ENCODE assay signal across 28 cellular contexts in genomic region chr21:23307065-23307464, GRCh38.
"Had no signal": no experiment of that assay in that cellular context is flagged by ENCODE, and none has a peak within 500 bp of the region (broad histone marks: within the 10 kb centered on the region; RNA-seq: fewer than 3 reads in every experiment).

No MANE protein-coding gene starts in this region.

- H3K36me3 ChIP-seq: colonic mucosa, esophagus muscularis mucosa, esophagus squamous epithelium, gastrocnemius medialis, gastroesophageal sphincter, heart left ventricle, heart right ventricle had no signal

- H3K4me3 ChIP-seq: colonic mucosa, coronary artery, dorsolateral prefrontal cortex, esophagus muscularis mucosa, esophagus squamous epithelium, gastrocnemius medialis, gastroesophageal sphincter, heart left ventricle, heart right ventricle had no signal

- H3K9me3 ChIP-seq: colonic mucosa, esophagus muscularis mucosa, esophagus squamous epithelium, gastrocnemius medialis, gastroesophageal sphincter had no signal

- H3K4me1 ChIP-seq: colonic mucosa, esophagus muscularis mucosa, esophagus squamous epithelium, foreskin keratinocyte, gastrocnemius medialis, gastroesophageal sphincter, heart left ventricle, heart right ventricle had no signal

- H3K27me3 ChIP-seq: colonic mucosa, dorsolateral prefrontal cortex, esophagus muscularis mucosa, esophagus squamous epithelium, foreskin keratinocyte, gastrocnemius medialis, gastroesophageal sphincter, heart left ventricle, heart right ventricle had no signal

- ATAC-seq: effector memory CD8-positive, alpha-beta T cell; esophagus mucosa; foreskin keratinocyte; gastrocnemius medialis; gastroesophageal sphincter; heart left ventricle; heart right ventricle had no signal

- FAIRE-seq: colon, endometrium, endothelial cell of umbilical vein, frontal cortex had no signal

- H3K27ac ChIP-seq: colonic mucosa, coronary artery, dorsolateral prefrontal cortex, epithelial cell of prostate, esophagus muscularis mucosa, esophagus squamous epithelium, foreskin keratinocyte, gastrocnemius medialis, gastroesophageal sphincter, heart left ventricle, heart right ventricle had no signal

- DNase-seq: colonic mucosa; cortex of kidney; dermis blood vessel endothelial cell; dorsolateral prefrontal cortex; effector CD4-positive, alpha-beta T cell; effector CD8-positive, alpha-beta T cell; effector memory CD4-positive, alpha-beta T cell; effector memory CD8-positive, alpha-beta T cell; endodermal cell; erythroblast; esophagus squamous epithelium; foreskin fibroblast; foreskin keratinocyte; foreskin melanocyte; gastrocnemius medialis; glutamatergic neuron; head of caudate nucleus; heart left ventricle; heart right ventricle had no signal
